8 cellular contexts compared by ENCODE assay signal in the genomic region with DNA sequence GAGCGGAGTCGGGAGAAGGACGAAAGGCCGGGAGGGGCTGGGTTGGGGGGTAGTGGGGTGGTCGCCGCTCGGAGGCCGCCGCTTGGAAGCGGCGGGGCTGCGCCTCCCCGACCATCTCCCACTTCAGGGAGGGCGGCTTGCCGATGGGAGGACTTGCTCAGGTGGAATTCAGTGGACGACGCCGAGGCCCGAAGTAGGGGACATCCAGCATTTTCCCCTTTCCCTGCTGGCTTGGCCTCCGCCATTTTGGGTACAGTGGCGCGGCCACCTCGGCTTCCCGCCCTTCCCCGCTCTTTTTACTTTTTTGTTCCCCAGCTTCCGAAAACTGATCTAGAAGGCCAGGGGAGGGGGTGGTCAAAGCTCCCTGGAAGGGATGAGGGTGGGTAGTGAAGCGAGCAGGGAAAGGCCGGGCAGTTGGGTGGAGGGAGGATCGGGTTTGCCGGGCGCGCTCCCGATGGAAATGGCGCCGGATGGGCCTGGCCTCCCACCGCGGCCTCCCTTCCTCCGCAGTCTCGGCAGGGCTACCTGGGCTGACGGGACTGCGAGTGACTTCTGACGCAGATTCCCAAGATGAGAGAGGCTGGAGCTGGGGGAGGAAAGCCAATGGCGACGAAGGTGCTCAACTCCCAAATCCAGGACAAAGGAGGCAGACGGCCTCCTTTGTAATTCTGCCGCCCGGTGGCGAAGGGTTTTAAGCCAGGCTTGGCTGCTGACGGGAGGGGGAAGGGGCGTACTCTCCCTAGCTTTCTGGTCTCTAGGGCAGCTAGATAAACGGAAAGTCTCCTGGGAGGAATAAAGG. TPM values are rescaled to one million over a fixed set of nuclear protein-coding genes. Genes with fewer than 3 reads are reported as not detected.
A peak's percentile ranks its signal among the peaks of the same experiment; 100 is the strongest.
DNase-seq lines count a peak whose midpoint lies in the region; ATAC-seq and TF ChIP-seq lines count a peak whose summit lies in the region.

Gene PBLD (minus strand): TSS at position 670 of the 799 bp plus-strand sequence. CDS start 26,084 bp downstream, outside the sequence.

- no peaks in the 10 kb centered on the region for H3K27me3 ChIP-seq in SU-DHL-6 (ENCODE audit: low read length)
- H3K27me3 ChIP-seq in right atrium auricular region: no peaks in the 10 kb centered on the region
- H3K27me3 ChIP-seq in prostate gland (replicated peaks; ENCODE audit: insufficient read depth): no peaks in the 10 kb centered on the region
- H3K27me3 ChIP-seq in upper lobe of right lung: no peaks in the 10 kb centered on the region

- CTCF ChIA-PET in HEK293T (lab: Yijun Ruan, JAX): interaction anchor here (0.5 to 1.7 kb wide), 5 partner anchors 16 to 176 kb away, joined by 3 to 7 read pairs (median 3); no protein-coding TSS in a partner anchor

- H4K20me1 ChIP-seq in SU-DHL-6 (ENCODE audit: low read depth, low read length): peaks cover 47% of the 10 kb centered on the region

- H3K79me2 ChIP-seq in SU-DHL-6 (ENCODE audit: insufficient read depth, low read length): peaks cover 56% of the 10 kb centered on the region

- no peaks in the 10 kb centered on the region for H3K9me2 ChIP-seq in SU-DHL-6 (replicated peaks; ENCODE audit: insufficient read depth, low read length)

- peak within 1 kb of the TSS; percentile 89 for H3K4me3 ChIP-seq in NB4 (ENCODE audit: low read depth, low read length)
- H3K4me3 ChIP-seq in SU-DHL-6 (ENCODE audit: insufficient read depth, low read length, poor library complexity, severe bottlenecking): peak within 1 kb of the TSS; percentile 97
- H3K4me3 ChIP-seq in right atrium auricular region: peak within 1 kb of the TSS; percentile 89 to 94
- peak within 1 kb of the TSS; percentile 66 to 90 for H3K4me3 ChIP-seq in prostate gland
- peak within 1 kb of the TSS; percentile 88 for H3K4me3 ChIP-seq in upper lobe of right lung

- POLR2A ChIA-PET in HEK293T (lab: Yijun Ruan, JAX): interaction anchor here (0.7 to 3.3 kb wide), 29 partner anchors 9 to 544 kb away, joined by 3 to 34 read pairs (median 4); partner anchors contain the start of genes ATOH7, DNA2, DNAJC12 and RUFY2

- H3K27ac ChIP-seq in SU-DHL-6 (ENCODE audit: low read depth, low read length): peak within 1 kb of the TSS; percentile 76
- peak within 1 kb of the TSS; percentile 99 for H3K27ac ChIP-seq in right atrium auricular region
- peak within 1 kb of the TSS; percentile 94 to 98 for H3K27ac ChIP-seq in prostate gland
- H3K27ac ChIP-seq in upper lobe of right lung: peak within 1 kb of the TSS; percentile 100

- under 1% methylated on average over 51 of the region's 51 CpGs for WGBS in prostate gland

- H3K4me1 ChIP-seq in right atrium auricular region (peaks cover 0 to 45% of the 10 kb centered on the region in 2 donors), prostate gland (replicated peaks) (peaks cover 9% of the 10 kb centered on the region), upper lobe of right lung (peaks cover 59% of the 10 kb centered on the region)

- H2AFZ ChIP-seq in SU-DHL-6 (ENCODE audit: low read depth, low read length, severe bottlenecking): peak within 1 kb of the TSS; percentile 22

- TF ChIP-seq CTCF in NB4 (IDR thresholded peaks at IDR 0.05; ENCODE audit: low read depth, low read length) (peak; percentile 39), SU-DHL-6 (IDR thresholded peaks at IDR 0.05; ENCODE audit: insufficient read depth, low read length, poor library complexity, severe bottlenecking) (peak; percentile 45), right atrium auricular region (IDR thresholded peaks at IDR 0.05) (peak in 1 of 2 donors; percentile 52), prostate gland (IDR thresholded peaks at IDR 0.05) (peak in 2 of 4 experiments; percentile 41 to 52), upper lobe of right lung (IDR thresholded peaks at IDR 0.05) (peak; percentile 34)

- peaks cover 32% of the 10 kb centered on the region for H3K36me3 ChIP-seq in SU-DHL-6 (ENCODE audit: low read length)
- H3K36me3 ChIP-seq in right atrium auricular region: no peaks in the 10 kb centered on the region
- no peaks in the 10 kb centered on the region for H3K36me3 ChIP-seq in prostate gland
- H3K36me3 ChIP-seq in upper lobe of right lung: no peaks in the 10 kb centered on the region

- ATAC-seq in upper lobe of right lung: peak; percentile 60

- H3K9me3 ChIP-seq in SU-DHL-6 (ENCODE audit: insufficient read depth, low read length): no peaks in the 10 kb centered on the region
- H3K9me3 ChIP-seq in right atrium auricular region: no peaks in the 10 kb centered on the region
- no peaks in the 10 kb centered on the region for H3K9me3 ChIP-seq in prostate gland
- H3K9me3 ChIP-seq in upper lobe of right lung: no peaks in the 10 kb centered on the region

- TF ChIP-seq POLR2A in NB4 (IDR thresholded peaks at IDR 0.05; ENCODE audit: extremely low read depth, insufficient read length): peak; percentile 62
- TF ChIP-seq POLR2A in prostate gland (IDR thresholded peaks at IDR 0.05): peak; percentile 83

- H3F3A ChIP-seq in SU-DHL-6 (ENCODE audit: insufficient read depth): peaks cover 16% of the 10 kb centered on the region; the same call in 1 of the 2 replicates

- intact Hi-C loops in prostate gland (cut with DNase I) (loop anchor here (10.0 kb wide), 2 partner anchors 258 to 448 kb away; partner anchors contain the start of genes HERC4 and SIRT1), upper lobe of right lung (cut with DNase I) (no loop called here)

- peak within 1 kb of the TSS; percentile 95 for H3K4me2 ChIP-seq in SU-DHL-6 (ENCODE audit: low read depth, low read length, poor library complexity, severe bottlenecking)

- DNase-seq in GDM1 (lab: John Stamatoyannopoulos, UW): peak; percentile 39
- DNase-seq in HEK293T (ENCODE audit: extremely low spot score): peak; percentile 68
- peak; percentile 89 for DNase-seq in NB4 (ENCODE audit: low read depth)
- DNase-seq in amniotic stem cell (lab: John Stamatoyannopoulos, UW): peak; percentile 47
- peak; percentile 75 for DNase-seq in right atrium auricular region (ENCODE audit: low spot score)
- peak; percentile 71 for DNase-seq in prostate gland (ENCODE audit: low spot score)
- DNase-seq in upper lobe of right lung: peak; percentile 85

- peak within 1 kb of the TSS; percentile 99 for H3K9ac ChIP-seq in SU-DHL-6 (ENCODE audit: low read length)

TF ChIP-seq in HEK293T, 16 proteins besides CTCF, POLR2A, EP300 and RAD21:
- TF ChIP-seq SUZ12 (IDR thresholded peaks at IDR 0.05) (no peak), LEF1 (IDR thresholded peaks at IDR 0.05; ENCODE audit: borderline replicate concordance) (no peak), FOXK2 (IDR thresholded peaks at IDR 0.05) (no peak), BHLHE40 (IDR thresholded peaks at IDR 0.05; ENCODE audit: borderline replicate concordance) (no peak), L3MBTL2 (conservative IDR thresholded peaks at IDR 0.05) (peak; percentile 41; the same call in 1 of the 2 replicates), HDGF (IDR thresholded peaks at IDR 0.05; ENCODE audit: borderline replicate concordance) (no peak), FOXM1 (IDR thresholded peaks at IDR 0.05; ENCODE audit: borderline replicate concordance) (no peak), ZNF384 (IDR thresholded peaks at IDR 0.05) (no peak), ARNT (IDR thresholded peaks at IDR 0.05) (no peak), ELF4 (IDR thresholded peaks at IDR 0.05) (peak; percentile 79; the same call in 1 of the 2 replicates), NFRKB (IDR thresholded peaks at IDR 0.05) (peak; percentile 74), SP1 (IDR thresholded peaks at IDR 0.05) (no peak)
- TF ChIP-seq, protein P1, sequence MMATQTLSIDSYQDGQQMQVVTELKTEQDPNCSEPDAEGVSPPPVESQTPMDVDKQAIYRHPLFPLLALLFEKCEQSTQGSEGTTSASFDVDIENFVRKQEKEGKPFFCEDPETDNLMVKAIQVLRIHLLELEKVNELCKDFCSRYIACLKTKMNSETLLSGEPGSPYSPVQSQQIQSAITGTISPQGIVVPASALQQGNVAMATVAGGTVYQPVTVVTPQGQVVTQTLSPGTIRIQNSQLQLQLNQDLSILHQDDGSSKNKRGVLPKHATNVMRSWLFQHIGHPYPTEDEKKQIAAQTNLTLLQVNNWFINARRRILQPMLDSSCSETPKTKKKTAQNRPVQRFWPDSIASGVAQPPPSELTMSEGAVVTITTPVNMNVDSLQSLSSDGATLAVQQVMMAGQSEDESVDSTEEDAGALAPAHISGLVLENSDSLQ (IDR thresholded peaks at IDR 0.05): no peak
TF ChIP-seq in HEK293T: peak in this region for 3.

RNA-seq across cellular contexts. Expression of gene PBLD, which starts in this region (rescaled TPM):
- total RNA-seq in right atrium auricular region (1 to 10 TPM; 2.7 to 4.5 TPM), prostate gland (1 to 10 TPM; 8.6 to 8.7 TPM), upper lobe of right lung (2.3 TPM)

Comparison
In these comparisons a context has a peak if more than half of its experiments do, and no peak if none do; other contexts are left out.
1. Peak in every context shown above with its lines: DNase-seq, ATAC-seq, H3K4me3 ChIP-seq and H3K27ac ChIP-seq.
2. DNase-seq: peak in every context shown above with its lines; median percentile 89 in NB4; 85 in upper lobe of right lung; 75 in right atrium auricular region; 71 in prostate gland; 68 in HEK293T; 47 in amniotic stem cell; 39 in GDM1.